9 cellular contexts compared by ENCODE assay signal in the genomic region with DNA sequence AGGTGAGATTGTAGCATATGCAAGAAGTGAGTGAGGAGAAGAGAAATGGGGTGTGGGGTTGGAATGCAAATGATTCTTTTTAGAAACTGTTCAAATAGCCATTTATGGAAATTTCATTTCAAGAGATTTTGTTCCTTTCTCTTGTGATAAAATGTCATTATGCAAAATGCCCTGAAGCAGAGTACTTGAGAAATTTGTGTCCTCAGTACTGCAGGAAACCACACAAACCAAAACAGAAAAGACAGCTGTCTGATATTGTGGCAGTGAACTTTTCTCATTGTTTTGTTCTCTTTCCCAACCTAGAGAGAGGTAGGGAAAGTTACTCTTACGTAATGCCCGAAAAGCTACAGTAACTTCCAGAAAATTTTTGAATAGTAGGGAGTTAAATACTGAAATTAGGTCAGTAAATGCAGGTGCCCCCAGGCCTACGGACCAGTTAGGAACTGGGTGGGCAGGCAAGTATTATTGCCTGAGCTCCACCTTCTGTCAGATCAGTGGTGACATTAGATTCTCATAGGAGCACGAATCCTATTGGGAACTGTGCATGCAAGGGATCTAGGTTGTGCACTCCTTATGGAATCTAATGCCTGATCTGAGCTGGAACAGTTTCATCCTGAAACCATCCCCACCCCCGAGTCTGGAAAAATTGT. TPM values are rescaled to one million over a fixed set of nuclear protein-coding genes. Genes with fewer than 3 reads are reported as not detected.
DNase-seq lines count a peak whose midpoint lies in the region; ATAC-seq and TF ChIP-seq lines count a peak whose summit lies in the region.
"Had no signal": no experiment of that assay in that cellular context is flagged by ENCODE, and none has a peak within 500 bp of the region (broad histone marks: within the 10 kb centered on the region; RNA-seq: fewer than 3 reads in every experiment).

No MANE protein-coding gene starts in this region.

- DNase-seq in foreskin melanocyte (peak; percentile 55), Calu3 (no peak), NCI-H2227 (lab: John Stamatoyannopoulos, UW; ENCODE audit: unreplicated experiment) (no peak), coronary artery (ENCODE audit: low spot score) (no peak), NCI-H2196 (lab: John Stamatoyannopoulos, UW; ENCODE audit: unreplicated experiment) (no peak)
- DNase-seq: foreskin keratinocyte had no signal

- H3K27me3 Mint-ChIP-seq in Calu3 (ENCODE audit: unreplicated experiment), result no peaks in the 10 kb centered on the region

- H3K4me3 Mint-ChIP-seq in Calu3 (ENCODE audit: low read depth, unreplicated experiment), result no peak overlapping the region

- CTCF ChIA-PET in Calu3 (lab: Charles Lee), result no interaction called here

- intact Hi-C loops in Calu3 (cut with micrococcal nuclease; ENCODE audit: unreplicated experiment), result no loop called here

- TF ChIP-seq CTCF in Calu3 (IDR thresholded peaks at IDR 0.05; ENCODE audit: unreplicated experiment) (no peak), coronary artery (IDR thresholded peaks at IDR 0.05) (no peak)

- no peak overlapping the region for H3K27ac Mint-ChIP-seq in Calu3 (ENCODE audit: unreplicated experiment)

- peaks cover 8% of the 10 kb centered on the region for H3K4me1 Mint-ChIP-seq in Calu3 (ENCODE audit: low read depth, unreplicated experiment)

- no peaks in the 10 kb centered on the region for H3K9me3 Mint-ChIP-seq in Calu3 (ENCODE audit: low read depth, unreplicated experiment)

- H3K27ac ChIP-seq in coronary artery, result peak overlapping the region in 1 of 2 donors; percentile 19
- H3K27ac ChIP-seq: foreskin keratinocyte had no signal

- BruUV-seq in Calu3 (replicated peaks; lab: Mats Ljungman, UMichigan), result no TSS peak

- H3K36me3 Mint-ChIP-seq in Calu3 (ENCODE audit: insufficient read depth, unreplicated experiment), result peaks cover 49% of the 10 kb centered on the region

- no peak overlapping the region for H3K4me3 ChIP-seq in coronary artery

- peak; percentile 95 for ATAC-seq in GM18498 (IDR thresholded peaks at IDR 0.05; ENCODE audit: unreplicated experiment)
- ATAC-seq in GM21423 (IDR thresholded peaks at IDR 0.05; ENCODE audit: unreplicated experiment), result peak; percentile 94
- ATAC-seq in HG03460 (IDR thresholded peaks at IDR 0.05; ENCODE audit: unreplicated experiment), result peak; percentile 95
- ATAC-seq: foreskin keratinocyte had no signal

RNA-seq across cellular contexts. Expression of a gene that starts 34.0 kb away (rescaled TPM):
- 56.5 and 58.0 TPM in 2 replicates for total RNA-seq in Calu3 (2022)
